In the genomic region with DNA sequence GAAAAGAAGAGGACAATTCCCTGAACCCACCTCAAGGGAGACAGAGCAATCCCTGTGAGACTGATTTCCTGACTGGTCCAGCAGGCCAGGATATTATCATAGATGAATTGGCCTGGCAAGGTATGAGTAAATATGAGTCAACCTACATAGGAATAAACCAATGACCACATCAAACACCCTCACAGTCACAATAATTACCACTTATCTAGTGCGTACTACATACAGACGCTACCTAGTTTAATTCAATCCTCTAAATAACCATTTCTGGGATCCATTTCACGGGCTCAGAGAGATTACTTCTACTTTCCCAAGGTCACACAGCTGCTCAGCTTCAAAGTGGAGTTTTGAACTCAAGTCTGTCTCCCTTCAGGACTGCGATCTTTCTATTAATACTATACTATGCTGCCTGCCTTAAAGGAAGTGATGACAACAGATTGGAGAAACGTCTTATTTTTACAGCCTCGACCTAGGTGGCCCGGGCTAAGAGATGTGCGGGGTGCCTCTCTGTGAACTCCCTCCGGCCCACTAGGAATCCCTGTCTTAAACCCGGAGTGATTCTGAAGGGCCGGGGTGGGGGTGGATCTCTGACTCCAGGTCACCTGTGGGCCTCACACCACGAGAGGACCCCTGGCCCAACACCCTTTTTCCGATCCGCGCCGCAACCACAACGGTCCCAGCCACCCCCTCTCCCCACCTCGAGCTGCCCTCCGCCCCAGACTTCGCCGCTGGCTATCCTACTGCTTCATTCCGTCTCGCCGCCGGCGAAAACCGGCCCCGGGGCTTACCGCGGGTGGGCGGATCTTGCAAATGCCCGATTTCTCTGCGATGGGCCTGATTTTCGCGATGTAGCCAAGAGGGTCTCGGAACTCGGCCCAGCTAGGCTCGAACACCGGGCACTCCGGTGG, we compare ENCODE assay signal across 8 cellular contexts.
DNase-seq lines count a peak whose midpoint lies in the region.

No MANE protein-coding gene starts in this region.

- DNase-seq in activated T-cell treated with anti-CD3 and anti-CD28 coated beads, Interleukin-2, amount 50 U/mL, for 24 hours, result no peak
- DNase-seq in activated T-cell treated with anti-CD3 and anti-CD28 coated beads for 4 hours, result no peak
- DNase-seq in NCI-H69 (lab: John Stamatoyannopoulos, UW), result peak; percentile 1
- no peak for DNase-seq in pons (ENCODE audit: low spot score)
- no peak for DNase-seq in effector CD8-positive, alpha-beta T cell (lab: John Stamatoyannopoulos, UW)

- H3K36me3 Mint-ChIP-seq in activated T-cell treated with anti-CD3 and anti-CD28 coated beads, Interleukin-2, amount 50 U/mL, for 24 hours (ENCODE audit: low read depth), result peaks cover 59% of the 10 kb centered on the region

- peaks cover 58% of the 10 kb centered on the region for H3K4me1 Mint-ChIP-seq in activated T-cell treated with anti-CD3 and anti-CD28 coated beads, Interleukin-2, amount 50 U/mL, for 24 hours (ENCODE audit: low read depth)

- peak overlapping the region; percentile 100 for H3K27ac Mint-ChIP-seq in activated T-cell treated with anti-CD3 and anti-CD28 coated beads, Interleukin-2, amount 50 U/mL, for 24 hours

- H3K27ac ChIP-seq in angular gyrus (ENCODE audit: low read depth, low read length) (peak overlapping the region; percentile 85), skin epidermis (peak overlapping the region; percentile 76 to 99 (median 95))

- H3K4me3 ChIP-seq in iPS-11a (ENCODE audit: low read depth, low read length) (peak overlapping the region; percentile 88), skin epidermis (peak overlapping the region; percentile 70 to 92 (median 79))

- peak overlapping the region; percentile 92 for H3K4me3 Mint-ChIP-seq in activated T-cell treated with anti-CD3 and anti-CD28 coated beads, Interleukin-2, amount 50 U/mL, for 24 hours

- H3K27me3 Mint-ChIP-seq in activated T-cell treated with anti-CD3 and anti-CD28 coated beads, Interleukin-2, amount 50 U/mL, for 24 hours, result no peaks in the 10 kb centered on the region

- H3K9me3 Mint-ChIP-seq in activated T-cell treated with anti-CD3 and anti-CD28 coated beads, Interleukin-2, amount 50 U/mL, for 24 hours, result no peaks in the 10 kb centered on the region
